1 cellular context compared by ENCODE assay signal in genomic region chr14:99971087-99971928, GRCh38.
TF ChIP-seq lines count a peak whose summit lies in the region.

No MANE protein-coding gene starts in this region.

TF ChIP-seq in HepG2, 621 proteins besides CTCF, POLR2A, EP300 and RAD21 (continued from another document):
- peak; percentile 67; the same call in 1 of the 2 replicates for TF ChIP-seq ARID4A (CRISPR knock-in tag; IDR thresholded peaks at IDR 0.05; ENCODE audit: borderline replicate concordance)
- no peak for TF ChIP-seq ZNF580 (CRISPR knock-in tag; IDR thresholded peaks at IDR 0.05; ENCODE audit: borderline replicate concordance, low read depth)
- TF ChIP-seq RAD51 (IDR thresholded peaks at IDR 0.05; ENCODE audit: borderline replicate concordance) = no peak
- TF ChIP-seq BCL3 (CRISPR knock-in tag; IDR thresholded peaks at IDR 0.05) = no peak
- TF ChIP-seq ZNF790 (CRISPR knock-in tag; IDR thresholded peaks at IDR 0.05; ENCODE audit: borderline replicate concordance) = peak; percentile 54; the same call in 1 of the 2 replicates
- TF ChIP-seq REPIN1 (CRISPR knock-in tag; IDR thresholded peaks at IDR 0.05; ENCODE audit: borderline replicate concordance, low read depth) = no peak
- peak; percentile 44; the same call in 1 of the 2 replicates for TF ChIP-seq HNF4A (CRISPR knock-in tag; IDR thresholded peaks at IDR 0.05)
- peak; percentile 71 for TF ChIP-seq CCDC6 (CRISPR knock-in tag; IDR thresholded peaks at IDR 0.05)
- TF ChIP-seq HDAC1 (CRISPR knock-in tag; IDR thresholded peaks at IDR 0.05) = no peak
- peak; percentile 23 for TF ChIP-seq SKI (IDR thresholded peaks at IDR 0.05; ENCODE audit: partially characterized antibody)
- TF ChIP-seq ISL2 (CRISPR knock-in tag; IDR thresholded peaks at IDR 0.05) = 0 out of 2 replicates have a peak, but pooled peaks have one; percentile 38
- TF ChIP-seq ASH2L (IDR thresholded peaks at IDR 0.05; ENCODE audit: insufficient read length, low read depth, low read length) = peak; percentile 77
- TF ChIP-seq SOX6 (IDR thresholded peaks at IDR 0.05) = no peak
- peak; percentile 17; the same call in 1 of the 2 replicates for TF ChIP-seq SOX6 (CRISPR knock-in tag; IDR thresholded peaks at IDR 0.05)
- TF ChIP-seq DMAP1 (CRISPR knock-in tag; IDR thresholded peaks at IDR 0.05) = peak; percentile 50; the same call in 1 of the 2 replicates
- no peak for TF ChIP-seq ZNF33B (CRISPR knock-in tag; IDR thresholded peaks at IDR 0.05)
- no peak for TF ChIP-seq ZBTB1 (CRISPR knock-in tag; IDR thresholded peaks at IDR 0.05; ENCODE audit: borderline replicate concordance)
- TF ChIP-seq ZNF451 (CRISPR knock-in tag; IDR thresholded peaks at IDR 0.05) = no peak
- TF ChIP-seq KDM5A (IDR thresholded peaks at IDR 0.05; ENCODE audit: borderline replicate concordance, low read length) = peak; percentile 47; the same call in 1 of the 2 replicates
- peak; percentile 76 for TF ChIP-seq ZNF142 (CRISPR knock-in tag; IDR thresholded peaks at IDR 0.05)
